Comparison of ENCODE assay signal across 1 cellular context in the genomic region with DNA sequence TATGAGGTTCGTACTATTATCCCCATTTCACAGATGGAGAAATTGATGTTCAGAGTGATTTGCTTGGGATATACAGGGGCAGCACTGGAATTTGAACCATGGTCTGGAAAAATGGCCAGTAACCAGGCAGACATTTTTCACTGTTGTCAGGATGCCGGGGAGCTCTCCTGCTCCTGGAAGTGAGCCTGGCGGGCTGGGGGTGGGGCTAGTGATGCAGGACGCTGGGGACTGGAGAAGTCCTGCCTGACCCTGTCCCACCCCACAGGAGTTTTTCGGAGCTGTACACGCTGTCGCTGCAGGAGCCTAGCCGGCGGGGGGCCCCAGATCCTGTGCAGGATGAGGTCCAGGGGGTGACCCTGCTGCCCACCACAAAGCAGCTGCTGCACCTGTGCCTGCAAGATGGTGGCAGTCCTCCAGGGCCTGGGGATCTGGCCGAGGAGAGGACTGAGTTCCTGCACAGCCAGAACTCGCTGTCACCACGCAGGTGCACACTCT.
TF ChIP-seq lines count a peak whose summit lies in the region.

No MANE protein-coding gene starts in this region.

TF ChIP-seq in HCT116, 20 proteins besides CTCF, POLR2A, EP300 and RAD21:
- TF ChIP-seq YY1 (IDR thresholded peaks at IDR 0.05; ENCODE audit: extremely low read depth, insufficient replicate concordance, low read depth, low read length) = no peak
